8 cellular contexts compared by ENCODE assay signal in genomic region chr4:153643406-153644016, GRCh38. TPM values are rescaled to one million over a fixed set of nuclear protein-coding genes. Genes with fewer than 3 reads are reported as not detected.
DNase-seq lines count a peak whose midpoint lies in the region; ATAC-seq, FAIRE-seq and TF ChIP-seq lines count a peak whose summit lies in the region.

No MANE protein-coding gene starts in this region.

- WGBS in aorta, 2 donors = 80 to 88% methylated on average over 4 of the region's 4 CpGs

- intact Hi-C loops in Right ventricle myocardium superior (cut with DNase I) (no loop called here), Right ventricle myocardium inferior (cut with DNase I) (loop anchor here (5.0 kb wide), 1 partner anchor 296 kb away; no protein-coding TSS in a partner anchor), aorta (cut with DNase I) (no loop called here)

- H2AFZ ChIP-seq in Karpas-422 (ENCODE audit: low read length) = peak overlapping the region; percentile 30; the same call in 1 of the 2 replicates

- peak overlapping the region; percentile 47 for H3K4me2 ChIP-seq in Karpas-422 (ENCODE audit: low read depth, low read length, poor library complexity, severe bottlenecking)

- H3K9me3 ChIP-seq in Karpas-422 (ENCODE audit: low read length) (no peaks in the 10 kb centered on the region; the same call in 1 of the 2 replicates), Peyer's patch (no peaks in the 10 kb centered on the region), aorta (ENCODE audit: control insufficient read depth, low read length) (peaks cover 2% of the 10 kb centered on the region)

- H3K79me2 ChIP-seq in Karpas-422 (ENCODE audit: low read length) = no peaks in the 10 kb centered on the region

- H3K36me3 ChIP-seq in Karpas-422 (ENCODE audit: insufficient read depth, low read length) = no peaks in the 10 kb centered on the region
- no peaks in the 10 kb centered on the region for H3K36me3 ChIP-seq in Peyer's patch
- H3K36me3 ChIP-seq in aorta (ENCODE audit: control insufficient read depth in 1 of 2, insufficient read depth in 2 of 2, low read length in 1 of 2) = no peaks in the 10 kb centered on the region

- H3K27ac ChIP-seq in Karpas-422 (ENCODE audit: low read length) = peak overlapping the region; percentile 65
- no peak overlapping the region for H3K27ac ChIP-seq in Peyer's patch
- H3K27ac ChIP-seq in aorta (ENCODE audit: low read depth in 1 of 2, low read length in 2 of 2) = no peak overlapping the region

- H4K20me1 ChIP-seq in Karpas-422 (ENCODE audit: insufficient read depth, low read depth, low read length) = no peaks in the 10 kb centered on the region

- H3K27ac Mint-ChIP-seq in osteocyte (ENCODE audit: unreplicated experiment) = no peak overlapping the region

- H3K27me3 ChIP-seq in Karpas-422 (ENCODE audit: low read length) (no peaks in the 10 kb centered on the region), Peyer's patch (no peaks in the 10 kb centered on the region), aorta (ENCODE audit: control insufficient read depth in 1 of 2, insufficient read depth in 2 of 2, low read length in 1 of 2) (no peaks in the 10 kb centered on the region)

- TF ChIP-seq CTCF in Peyer's patch (IDR thresholded peaks at IDR 0.05) (peak; percentile 28 to 78 (median 66)), epithelial cell of esophagus (IDR thresholded peaks at IDR 0.05; ENCODE audit: insufficient read depth, low read depth, low read length, missing control alignments) (peak; percentile 53), osteocyte (IDR thresholded peaks at IDR 0.05) (peak; percentile 65)

- no peaks in the 10 kb centered on the region for H3K27me3 Mint-ChIP-seq in osteocyte (ENCODE audit: unreplicated experiment)

- H3K4me1 Mint-ChIP-seq in osteocyte (ENCODE audit: unreplicated experiment) = peaks cover 11% of the 10 kb centered on the region

- H3K4me3 Mint-ChIP-seq in osteocyte (ENCODE audit: unreplicated experiment) = no peak overlapping the region

- H3K4me3 ChIP-seq in Karpas-422 (ENCODE audit: low read length) (no peak overlapping the region), Peyer's patch (no peak overlapping the region), epithelial cell of esophagus (ENCODE audit: low read length) (no peak overlapping the region), aorta (ENCODE audit: low read length in 2 of 2) (no peak overlapping the region)

- ATAC-seq in Right ventricle myocardium superior (ENCODE audit: poor library complexity) (peak; percentile 65), Right ventricle myocardium inferior (no peak), aorta (ENCODE audit: low FRiP score) (no peak)

- H3K4me1 ChIP-seq in Karpas-422 (ENCODE audit: low read length) (peaks cover 21% of the 10 kb centered on the region), Peyer's patch (no peaks in the 10 kb centered on the region), aorta (ENCODE audit: control insufficient read depth in 1 of 2, insufficient read depth in 2 of 2, low read length in 2 of 2) (peaks cover 4 to 5% of the 10 kb centered on the region in 2 donors)

- H3K9ac ChIP-seq in Karpas-422 (ENCODE audit: low read length) = peak overlapping the region; percentile 18; the same call in 1 of the 2 replicates

- H3K9me3 Mint-ChIP-seq in osteocyte (ENCODE audit: unreplicated experiment) = peaks cover 4% of the 10 kb centered on the region

- H3K36me3 Mint-ChIP-seq in osteocyte (ENCODE audit: unreplicated experiment) = peaks cover 3% of the 10 kb centered on the region

- TF ChIP-seq POLR2A in H54 (IDR thresholded peaks at IDR 0.05; ENCODE audit: low read depth, low read length) (no peak), Peyer's patch (IDR thresholded peaks at IDR 0.05) (no peak)

- FAIRE-seq in H54 (lab: Jason Lieb, UNC) = no peak

- no peaks in the 10 kb centered on the region for H3K9me2 ChIP-seq in Karpas-422 (replicated peaks; ENCODE audit: insufficient read depth, low read length)

- DNase-seq in Right ventricle myocardium superior (no peak), Right ventricle myocardium inferior (ENCODE audit: missing footprints) (no peak), H54 (ENCODE audit: insufficient read length, low spot score) (peak; percentile 13), Karpas-422 (peak; percentile 95), Peyer's patch (no peak), epithelial cell of esophagus (ENCODE audit: low read depth) (peak; percentile 61), osteocyte (ENCODE audit: extremely low spot score, unreplicated experiment) (no peak), aorta (no peak)

RNA-seq across cellular contexts. Expression of gene TLR2, which starts 40.6 kb away (rescaled TPM):
- total RNA-seq in Right ventricle myocardium superior (3.5 TPM), Right ventricle myocardium inferior (4.4 TPM), Peyer's patch (10 to 100 TPM in 2 of 4 donors, 1 to 10 TPM in 2; 4.7 to 13.8 (median 9.4) TPM), osteocyte (0.46 and 0.60 TPM in 2 replicates), aorta (10 to 100 TPM; 49.9 to 55.7 TPM)
- total RNA-seq in Karpas-422 (2014; rRNA removed; shearing (Covaris generic); ENCODE audit: low replicate concordance) = not detected in 2 replicates
- 10 to 100 TPM in 1 of 2 donors, 1 to 10 TPM in 1; 6.1 to 12.8 TPM for polyA plus RNA-seq in aorta

Comparison
In these comparisons a context has a peak if more than half of its experiments do, and no peak if none do; other contexts are left out.
1. DNase-seq: peak in H54 (single experiment), Karpas-422 (single experiment) and epithelial cell of esophagus (single experiment); none in Right ventricle myocardium superior (single experiment), Right ventricle myocardium inferior (single experiment), Peyer's patch (0 of 3), osteocyte (single experiment) and aorta (0 of 2).
2. Peak in every context shown above with its lines, with median percentiles within 50 percentile points of each other: CTCF ChIP-seq.